14 cellular contexts compared by ENCODE assay signal in the genomic region with DNA sequence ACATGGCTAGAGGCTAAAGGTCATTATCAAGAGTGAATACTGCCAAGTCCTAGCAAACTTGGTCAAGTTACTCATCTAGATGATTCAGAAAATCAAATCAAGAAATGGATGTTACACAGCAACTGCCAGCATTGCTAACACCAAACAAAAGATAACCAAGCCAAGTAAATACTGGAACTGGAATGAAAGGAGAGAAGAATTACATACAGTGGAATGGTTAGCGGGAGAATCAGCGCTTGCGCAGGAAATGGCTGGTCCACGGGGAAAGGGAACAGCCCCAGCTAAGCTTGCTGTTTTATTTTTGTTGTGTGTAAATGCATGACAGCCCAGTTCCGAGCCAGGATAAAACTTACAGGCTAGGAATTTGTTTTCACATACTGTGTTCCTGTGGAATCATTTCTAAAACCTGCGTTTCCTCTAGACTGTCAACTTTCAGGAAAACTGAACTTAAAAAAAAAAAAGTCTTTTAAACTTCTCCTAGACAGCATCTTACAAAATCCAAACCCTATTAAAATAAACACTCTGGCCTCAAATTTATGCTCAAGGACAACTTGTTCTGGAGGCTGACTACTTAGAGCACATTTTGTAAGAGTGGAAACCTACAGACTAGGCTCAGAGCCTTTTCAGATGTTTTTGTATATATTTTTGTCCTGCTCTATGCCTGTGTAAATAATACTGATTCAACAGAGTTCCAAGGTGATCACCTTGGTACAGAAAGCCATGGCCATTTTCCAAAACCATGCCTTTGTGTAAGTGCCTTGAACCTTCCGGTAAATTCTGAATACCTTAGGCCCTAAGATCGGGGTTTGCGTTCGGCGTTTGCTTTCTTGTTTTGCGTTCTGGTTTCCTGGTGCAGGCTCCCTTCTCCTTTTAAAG. TPM values are rescaled to one million over a fixed set of nuclear protein-coding genes. Genes with fewer than 3 reads are reported as not detected.
A peak's percentile ranks its signal among the peaks of the same experiment; 100 is the strongest.
DNase-seq lines count a peak whose midpoint lies in the region; ATAC-seq, FAIRE-seq and TF ChIP-seq lines count a peak whose summit lies in the region.
"Had no signal": no experiment of that assay in that cellular context is flagged by ENCODE, and none has a peak within 500 bp of the region (broad histone marks: within the 10 kb centered on the region; RNA-seq: fewer than 3 reads in every experiment).

No MANE protein-coding gene starts in this region.

- H3K4me3 ChIP-seq in IMR-90 (ENCODE audit: insufficient read depth, low read depth, low read length) (no peak overlapping the region), duodenal mucosa (ENCODE audit: low read depth in 1 of 2, low read length in 2 of 2) (no peak overlapping the region), mucosa of descending colon (no peak overlapping the region), stomach (no peak overlapping the region)

- TF ChIP-seq RAD21 in IMR-90 (IDR thresholded peaks at IDR 0.05; ENCODE audit: low read length) = no peak

- H3K27me3 ChIP-seq in IMR-90 (ENCODE audit: control insufficient read depth, insufficient read depth, low read length) = no peaks in the 10 kb centered on the region
- no peaks in the 10 kb centered on the region for H3K27me3 ChIP-seq in duodenal mucosa (ENCODE audit: control insufficient read depth in 1 of 2, insufficient read depth in 2 of 2, low read length in 2 of 2)
- H3K27me3 ChIP-seq in stomach = no peaks in the 10 kb centered on the region
- H3K27me3 ChIP-seq: brain microvascular endothelial cell had no signal

- H2AK9ac ChIP-seq in IMR-90 (replicated peaks; ENCODE audit: low read depth, low read length, poor library complexity) = no peak overlapping the region

- peak overlapping the region; percentile 1; the same call in 1 of the 2 replicates for H3K18ac ChIP-seq in IMR-90 (ENCODE audit: low read depth, low read length)

- no peak overlapping the region for H2BK20ac ChIP-seq in IMR-90 (ENCODE audit: low read depth, low read length)

- BruUV-seq in IMR-90 (replicated peaks; lab: Mats Ljungman, UMichigan) = no TSS peak

- peak; percentile 79 for ATAC-seq in IMR-90 (ENCODE audit: low read depth)
- peak; percentile 11 for ATAC-seq in mucosa of descending colon
- ATAC-seq in HG03520 (IDR thresholded peaks at IDR 0.05; ENCODE audit: unreplicated experiment) = no peak
- no peak for ATAC-seq in GM21360 (IDR thresholded peaks at IDR 0.05; ENCODE audit: unreplicated experiment)
- ATAC-seq: Right ventricle myocardium inferior had no signal

- in situ Hi-C loops in IMR-90 (cut with MboI; ENCODE audit: low sequenced_read_pairs) = no loop called here

- dilution Hi-C loops in IMR-90 (cut with HindIII; ENCODE audit: low sequenced_read_pairs, unreplicated experiment) = no loop called here

- H3K23ac ChIP-seq in IMR-90 (ENCODE audit: low read depth, low read length) = no peak overlapping the region

- H3K79me1 ChIP-seq in IMR-90 (ENCODE audit: low read depth in 1 of 2, low read length in 2 of 2) = peaks cover 6 to 9% of the 10 kb centered on the region in 2 experiments; a peak in 3 of 4 replicates

- 0 out of 2 replicates have a peak overlapping the region, but pooled peaks have one; percentile 30 for H3K4me2 ChIP-seq in IMR-90 (ENCODE audit: low read depth, low read length)

- TF ChIP-seq CTCF in IMR-90 (conservative IDR thresholded peaks at IDR 0.05; ENCODE audit: low read depth, low read length) = no peak
- TF ChIP-seq CTCF in mucosa of descending colon (IDR thresholded peaks at IDR 0.05) = no peak
- no peak for TF ChIP-seq CTCF in stomach (IDR thresholded peaks at IDR 0.05)

- peak overlapping the region; percentile 36; the same call in 1 of the 2 replicates for H3K27ac ChIP-seq in IMR-90 (ENCODE audit: insufficient read depth, low read length)
- peak overlapping the region; percentile 5 for H3K27ac ChIP-seq in duodenal mucosa (ENCODE audit: low read depth, low read length)
- H3K27ac ChIP-seq in stomach = peak overlapping the region; percentile 78 to 91 (median 86)
- H3K27ac ChIP-seq: brain microvascular endothelial cell had no signal

- H2BK5ac ChIP-seq in IMR-90 (ENCODE audit: low read depth, low read length, poor library complexity, severe bottlenecking) = peak overlapping the region; percentile 14

- peaks cover 3% of the 10 kb centered on the region; the same call in 1 of the 2 replicates for H3K9me1 ChIP-seq in IMR-90 (ENCODE audit: insufficient read depth, low read length)

- H3K36me3 ChIP-seq in IMR-90 (ENCODE audit: control insufficient read depth, insufficient read depth, low read length) = no peaks in the 10 kb centered on the region
- H3K36me3 ChIP-seq in duodenal mucosa (ENCODE audit: control insufficient read depth in 1 of 2, insufficient read depth in 2 of 2, low read length in 2 of 2) = no peaks in the 10 kb centered on the region
- H3K36me3 ChIP-seq in mucosa of descending colon (ENCODE audit: low read depth) = no peaks in the 10 kb centered on the region
- peaks cover 0 to 5% (median 2%) of the 10 kb centered on the region in 4 donors for H3K36me3 ChIP-seq in stomach

- no peak for TF ChIP-seq EP300 in stomach (IDR thresholded peaks at IDR 0.05)

- intact Hi-C loops in IMR-90 (cut with micrococcal nuclease) (no loop called here), mucosa of descending colon (cut with DNase I, micrococcal nuclease) (no loop called here), stomach (cut with DNase I; ENCODE audit: low total_unique reads) (no loop called here)

- H4K91ac ChIP-seq in IMR-90 (ENCODE audit: insufficient read depth, low read depth, low read length) = no peak overlapping the region

- DNase-seq in IMR-90 (peak; percentile 63), mucosa of descending colon (no peak), stomach (peak; percentile 61), GM12892 (ENCODE audit: insufficient read length) (no peak), SK-N-DZ (ENCODE audit: low spot score) (no peak)
- DNase-seq: brain microvascular endothelial cell; DMS53; naive thymus-derived CD4-positive, alpha-beta T cell; NCI-H748 treated with DMSO at 0.1 percent for 48 hours had no signal

- H3K4me1 ChIP-seq in IMR-90 (ENCODE audit: control insufficient read depth, insufficient read depth, low read length) (peaks cover 7% of the 10 kb centered on the region), duodenal mucosa (ENCODE audit: control insufficient read depth in 1 of 2, insufficient read depth in 2 of 2, low read length in 2 of 2) (peaks cover 0 to 4% of the 10 kb centered on the region in 2 donors), mucosa of descending colon (ENCODE audit: low read depth) (no peaks in the 10 kb centered on the region), stomach (peaks cover 27 to 58% (median 34%) of the 10 kb centered on the region in 4 donors)

- no peak overlapping the region for H3K14ac ChIP-seq in IMR-90 (replicated peaks; ENCODE audit: low read depth, low read length)

- H3K4ac ChIP-seq in IMR-90 (ENCODE audit: low read depth, low read length) = 0 out of 2 replicates have a peak overlapping the region, but pooled peaks have one; percentile 30

- TF ChIP-seq POLR2A in IMR-90 (IDR thresholded peaks at IDR 0.05; ENCODE audit: low read depth, low read length) = no peak
- no peak for TF ChIP-seq POLR2A in stomach (IDR thresholded peaks at IDR 0.05)
- TF ChIP-seq POLR2A in GM12892 (IDR thresholded peaks at IDR 0.05; ENCODE audit: low read depth, low read length) = no peak

- WGBS in IMR-90 (ENCODE audit: extremely low coverage in 2 of 2, insufficient read length in 1 of 2), 2 experiments = 100% methylated on average over 4 of the region's 12 CpGs; no CpG with 5 or more reads in 1 of the 2 experiments
- WGBS in stomach, 5 donors = 35 to 57% (median 36%) methylated on average over 12 of the region's 12 CpGs

- no peak overlapping the region for H4K5ac ChIP-seq in IMR-90 (ENCODE audit: low read depth, low read length)

- H3K9me3 ChIP-seq in IMR-90 (ENCODE audit: control insufficient read depth, insufficient read depth, low read length) (0 out of 2 replicates have a peak, but pooled peaks cover 2% of the 10 kb centered on the region), duodenal mucosa (ENCODE audit: control insufficient read depth in 1 of 2, low read length in 2 of 2) (no peaks in the 10 kb centered on the region), mucosa of descending colon (no peaks in the 10 kb centered on the region), stomach (no peaks in the 10 kb centered on the region)

- no peak overlapping the region for H2AFZ ChIP-seq in IMR-90 (replicated peaks; ENCODE audit: low read length, poor library complexity)

- H3K9ac ChIP-seq in IMR-90 (ENCODE audit: low read depth, low read length) = no peak overlapping the region
- H3K9ac ChIP-seq in duodenal mucosa (ENCODE audit: low read depth in 1 of 2, low read length in 2 of 2) = no peak overlapping the region

- no peak overlapping the region for H2BK15ac ChIP-seq in IMR-90 (ENCODE audit: low read depth, low read length)

- H2AK5ac ChIP-seq in IMR-90 (ENCODE audit: low read depth, low read length) = no peak overlapping the region

- H4K20me1 ChIP-seq in IMR-90 (ENCODE audit: insufficient read depth, low read length) = no peaks in the 10 kb centered on the region; the same call in 1 of the 2 replicates

- POLR2A ChIA-PET in IMR-90 (lab: Charles Lee; ENCODE audit: unreplicated experiment) = no interaction called here

- H4K8ac ChIP-seq in IMR-90 (ENCODE audit: low read depth in 2 of 2, low read length in 2 of 2) = no peak overlapping the region

- H2BK120ac ChIP-seq in IMR-90 (ENCODE audit: low read depth, low read length) = no peak overlapping the region

- CTCF ChIA-PET in IMR-90 (lab: Yijun Ruan, JAX) = no interaction called here

- no peak for FAIRE-seq in GM12892 (lab: Jason Lieb, UNC)

- no peak overlapping the region for H3K56ac ChIP-seq in IMR-90 (ENCODE audit: extremely low read depth, insufficient read depth, low read length)

RNA-seq across cellular contexts. Expression of a gene that starts 30.7 kb away (rescaled TPM):
- total RNA-seq in IMR-90 (2012; rRNA removed) (under 0.01 and 0.18 TPM in 2 replicates), mucosa of descending colon (under 1 TPM in 1 of 3 donors, not detected in 2; 0.28 TPM), stomach (under 1 TPM in 1 of 5 donors, not detected in 4; 0.18 TPM)
- polyA plus RNA-seq in IMR-90 (2012; rRNA removed) (0.16 TPM in 1 of 2 replicates, not detected in the other), stomach (not detected)
- 0.12 TPM in 1 of 2 replicates, not detected in the other for polyA plus RNA-seq in IMR-90 (2012; cell fraction: cytosol; rRNA removed)
- 0.11 TPM in 1 of 2 replicates, not detected in the other for polyA plus RNA-seq in IMR-90 (2012; cell fraction: nucleus; rRNA removed; ENCODE audit: low replicate concordance)
- polyA plus RNA-seq in GM12892 (2012; ENCODE audit: missing spikeins) = not detected
- polyA plus RNA-seq in SK-N-DZ (2014; cell fraction: cytosol; rRNA removed) = not detected in 2 replicates
- polyA plus RNA-seq in SK-N-DZ (2014; cell fraction: nucleus; rRNA removed) = not detected in 2 replicates
- total RNA-seq: epithelial cell of proximal tubule, Right ventricle myocardium inferior had no signal
- polyA plus RNA-seq: naive thymus-derived CD4-positive, alpha-beta T cell had no signal

RNA-seq across cellular contexts. Expression of a gene that starts 58.8 kb away (rescaled TPM):
- total RNA-seq in IMR-90 (2012; rRNA removed) (206 and 273 TPM in 2 replicates), mucosa of descending colon (100 to 1,000 TPM; 240 to 333 (median 273) TPM), stomach (100 to 1,000 TPM; 118 to 822 (median 195) TPM)
- polyA plus RNA-seq in IMR-90 (2012; rRNA removed) (164 and 199 TPM in 2 replicates), stomach (100 to 1,000 TPM; 113 to 184 (median 135) TPM)
- 55.4 and 67.0 TPM in 2 replicates for polyA plus RNA-seq in IMR-90 (2012; cell fraction: cytosol; rRNA removed)
- polyA plus RNA-seq in IMR-90 (2012; cell fraction: nucleus; rRNA removed; ENCODE audit: low replicate concordance) = 23.9 and 81.0 TPM in 2 replicates
- polyA plus RNA-seq in GM12892 (2012; ENCODE audit: missing spikeins) = 149 TPM
- 168 and 179 TPM in 2 replicates for polyA plus RNA-seq in SK-N-DZ (2014; cell fraction: cytosol; rRNA removed)
- polyA plus RNA-seq in SK-N-DZ (2014; cell fraction: nucleus; rRNA removed) = 93.1 and 127 TPM in 2 replicates

Comparison
In these comparisons a context has a peak if more than half of its experiments do, and no peak if none do; other contexts are left out.
1. ATAC-seq: peak in IMR-90 (single experiment) and mucosa of descending colon (single experiment); none in HG03520 (single experiment) and GM21360 (single experiment).
2. DNase-seq: peak in IMR-90 (single experiment) and stomach (single experiment); none in mucosa of descending colon (0 of 3), GM12892 (single experiment) and SK-N-DZ (single experiment).
3. H3K27ac ChIP-seq: peak in every context shown above with its lines; median percentile 86 in stomach; 36 in IMR-90; 5 in duodenal mucosa.